In genomic region chr1:156116731-156117130, GRCh38 we compare ENCODE assay signal across 9 cellular contexts. TPM values are rescaled to one million over a fixed set of nuclear protein-coding genes. Genes with fewer than 3 reads are reported as not detected.
DNase-seq lines count a peak whose midpoint lies in the region; ATAC-seq and TF ChIP-seq lines count a peak whose summit lies in the region.
"Not testable (repeated sequence)": the region's sequence is repeated elsewhere in the genome, so short reads cannot be mapped to it uniquely, and the experiment has no call there.
"Had no signal": no experiment of that assay in that cellular context is flagged by ENCODE, and none has a peak within 500 bp of the region (broad histone marks: within the 10 kb centered on the region; RNA-seq: fewer than 3 reads in every experiment).

No MANE protein-coding gene starts in this region.

- not testable (repeated sequence) for H3K36me3 ChIP-seq in SK-N-MC (ENCODE audit: insufficient read depth, low read length); naive thymus-derived CD4-positive, alpha-beta T cell (ENCODE audit: control insufficient read depth in 2 of 3, insufficient read depth in 3 of 3, low read length in 3 of 3)

- not testable (repeated sequence) for H4K91ac ChIP-seq in H9 (ENCODE audit: insufficient read length, low read depth, low read length)

- H3K4me3 ChIP-seq in SK-N-MC: peak overlapping the region; percentile 89
- peak overlapping the region in 55 of 59 donors; percentile 66 to 100 (median 98) for H3K4me3 ChIP-seq in dorsolateral prefrontal cortex
- peak overlapping the region; percentile 97 for H3K4me3 ChIP-seq in right cardiac atrium (ENCODE audit: low read length)
- H3K4me3 ChIP-seq in naive thymus-derived CD4-positive, alpha-beta T cell (ENCODE audit: low read length): not testable (repeated sequence)

- H3K4ac ChIP-seq in H9 (ENCODE audit: low read depth, low read length): not testable (repeated sequence)

- H3K27me3 Mint-ChIP-seq in H9 (ENCODE audit: low read depth); activated naive CD8-positive, alpha-beta T cell: not testable (repeated sequence)
- peaks cover 29 to 53% (median 37%) of the 10 kb centered on the region in 5 donors for H3K27me3 Mint-ChIP-seq in naive thymus-derived CD4-positive, alpha-beta T cell

- peaks cover 49 to 64% of the 10 kb centered on the region in 2 experiments for H3K4me1 Mint-ChIP-seq in H9
- H3K4me1 Mint-ChIP-seq in activated naive CD8-positive, alpha-beta T cell (ENCODE audit: low read depth): peaks cover 41% of the 10 kb centered on the region
- H3K4me1 Mint-ChIP-seq in naive thymus-derived CD4-positive, alpha-beta T cell: peaks cover 8 to 40% (median 21%) of the 10 kb centered on the region in 7 donors
- peaks cover 57% of the 10 kb centered on the region for H3K4me1 Mint-ChIP-seq in stimulated activated effector memory CD8-positive, alpha-beta T cell treated with anti-CD3 and anti-CD28 coated beads, Interleukin-12 subunit alpha, Interleukin-12 subunit beta, amount 100 ng/mL, for 72 hours

- not testable (repeated sequence) for H2AK5ac ChIP-seq in H9 (ENCODE audit: insufficient read length, low read length)

- H3K9me3 ChIP-seq in H9 (ENCODE audit: control insufficient read depth, low read depth, low read length); SK-N-MC (ENCODE audit: low read depth, low read length); right cardiac atrium (ENCODE audit: control insufficient read depth, low read length); naive thymus-derived CD4-positive, alpha-beta T cell (ENCODE audit: control insufficient read depth in 2 of 3, low read length in 3 of 3): not testable (repeated sequence)

- not testable (repeated sequence) for H3K79me1 ChIP-seq in H9 (ENCODE audit: insufficient read depth, low read depth, low read length, poor library complexity, severe bottlenecking)

- peak overlapping the region; percentile 80 to 93; a peak in 3 of 5 replicates for H3K4me3 Mint-ChIP-seq in H9
- peak overlapping the region; percentile 91 for H3K4me3 Mint-ChIP-seq in activated naive CD8-positive, alpha-beta T cell
- peak overlapping the region in 6 of 10 donors; percentile 9 to 91 (median 88) for H3K4me3 Mint-ChIP-seq in naive thymus-derived CD4-positive, alpha-beta T cell
- peak overlapping the region; percentile 91 for H3K4me3 Mint-ChIP-seq in stimulated activated effector memory CD8-positive, alpha-beta T cell treated with anti-CD3 and anti-CD28 coated beads, Interleukin-12 subunit alpha, Interleukin-12 subunit beta, amount 100 ng/mL, for 72 hours

- H2BK20ac ChIP-seq in H9 (ENCODE audit: low read depth, low read length, poor library complexity, severe bottlenecking): not testable (repeated sequence)

- H3K23me2 ChIP-seq in H9 (ENCODE audit: insufficient read length, low read depth, low read length, poor library complexity, severe bottlenecking): peaks cover 13% of the 10 kb centered on the region

- H3K27me3 ChIP-seq in H9 (ENCODE audit: insufficient read depth, low read length); dorsolateral prefrontal cortex; right cardiac atrium (ENCODE audit: control insufficient read depth, insufficient read depth): not testable (repeated sequence)
- peaks cover 0 to 12% of the 10 kb centered on the region in 2 donors for H3K27me3 ChIP-seq in naive thymus-derived CD4-positive, alpha-beta T cell (ENCODE audit: control insufficient read depth in 2 of 2, insufficient read depth in 2 of 2, low read length in 2 of 2)

- no CpG with 5 or more reads among the region's 5 CpGs for WGBS in H9 (ENCODE audit: extremely low coverage, insufficient read length, low lambda C conversion rate)
- 47% methylated on average over 5 of the region's 5 CpGs for WGBS in right cardiac atrium

- not testable (repeated sequence) for H3K9ac ChIP-seq in H9 (ENCODE audit: extremely low read depth, insufficient read length, low read length)
- H3K9ac ChIP-seq in SK-N-MC (ENCODE audit: insufficient read length): peak overlapping the region; percentile 49

- not testable (repeated sequence) for H3T11ph ChIP-seq in H9 (ENCODE audit: low read length)

- H2BK5ac ChIP-seq in H9 (ENCODE audit: insufficient read length, low read length): not testable (repeated sequence)

- not testable (repeated sequence) for ATAC-seq in right cardiac atrium; naive thymus-derived CD4-positive, alpha-beta T cell; stimulated activated effector memory CD8-positive, alpha-beta T cell treated with anti-CD3 and anti-CD28 coated beads, Interleukin-12 subunit alpha, Interleukin-12 subunit beta, amount 100 ng/mL, for 72 hours

- DNase-seq in H9; SK-N-MC (ENCODE audit: low read depth, low spot score); dorsolateral prefrontal cortex; naive thymus-derived CD4-positive, alpha-beta T cell; stimulated activated effector memory CD8-positive, alpha-beta T cell treated with anti-CD3 and anti-CD28 coated beads, Interleukin-12 subunit alpha, Interleukin-12 subunit beta, amount 100 ng/mL, for 72 hours (ENCODE audit: low spot score in 2 of 2): not testable (repeated sequence)
- peak in 1 of 3 donors; percentile 38 for DNase-seq in right cardiac atrium

- H3K4me2 ChIP-seq in H9 (ENCODE audit: insufficient read depth, insufficient read length, low read length): not testable (repeated sequence)

- peak overlapping the region in 1 of 3 experiments; percentile 89; a peak in 1 of 7 replicates for H3K27ac Mint-ChIP-seq in H9
- not testable (repeated sequence) for H3K27ac Mint-ChIP-seq in activated naive CD8-positive, alpha-beta T cell
- H3K27ac Mint-ChIP-seq in naive thymus-derived CD4-positive, alpha-beta T cell: peak overlapping the region in 1 of 9 donors; percentile 81
- peak overlapping the region; percentile 94 for H3K27ac Mint-ChIP-seq in stimulated activated effector memory CD8-positive, alpha-beta T cell treated with anti-CD3 and anti-CD28 coated beads, Interleukin-12 subunit alpha, Interleukin-12 subunit beta, amount 100 ng/mL, for 72 hours

- not testable (repeated sequence) for H2BK12ac ChIP-seq in H9 (ENCODE audit: insufficient read length, low read depth, low read length)

- H3K14ac ChIP-seq in H9 (ENCODE audit: insufficient read depth, low read length): not testable (repeated sequence)

- not testable (repeated sequence) for H3K56ac ChIP-seq in H9 (ENCODE audit: insufficient read length, low read depth, low read length)

- not testable (repeated sequence) for H2BK120ac ChIP-seq in H9 (ENCODE audit: low read depth, low read length, poor library complexity, severe bottlenecking)

- CTCF ChIA-PET in naive thymus-derived CD4-positive, alpha-beta T cell (lab: Charles Lee): interaction anchor here (3.3 kb wide), 1 partner anchor 12 kb away, joined by 18 read pairs; no protein-coding TSS in a partner anchor

- not testable (repeated sequence) for H3K79me2 ChIP-seq in H9 (ENCODE audit: insufficient read depth, low read length)

- not testable (repeated sequence) for TF ChIP-seq CTCF in 22Rv1 (IDR thresholded peaks at IDR 0.05); H9 (conservative IDR thresholded peaks at IDR 0.05); dorsolateral prefrontal cortex (IDR thresholded peaks at IDR 0.05 in 54 of 56, conservative IDR thresholded peaks at IDR 0.05 in 2 of 56; ENCODE audit: low read depth in 1 of 56, partially characterized antibody in 56 of 56)

- H3K4me1 ChIP-seq in H9 (ENCODE audit: insufficient read depth, low read length): not testable (repeated sequence)
- H3K4me1 ChIP-seq in right cardiac atrium (ENCODE audit: control insufficient read depth, insufficient read depth, low read length): peaks cover 23% of the 10 kb centered on the region
- peaks cover 8 to 14% of the 10 kb centered on the region in 2 donors for H3K4me1 ChIP-seq in naive thymus-derived CD4-positive, alpha-beta T cell (ENCODE audit: control insufficient read depth in 2 of 2, insufficient read depth in 2 of 2, low read length in 2 of 2)

- H3K18ac ChIP-seq in H9 (ENCODE audit: insufficient read length, low read depth, low read length): not testable (repeated sequence)

- H4K8ac ChIP-seq in H9 (replicated peaks; ENCODE audit: insufficient read length, low read depth, low read length): not testable (repeated sequence)

- H3K27ac ChIP-seq in 22Rv1: peak overlapping the region; percentile 89
- not testable (repeated sequence) for H3K27ac ChIP-seq in H9 (ENCODE audit: insufficient read length, low read depth, low read length); naive thymus-derived CD4-positive, alpha-beta T cell (ENCODE audit: low read depth, low read length)
- peak overlapping the region; percentile 69 for H3K27ac ChIP-seq in SK-N-MC
- peak overlapping the region in 47 of 59 donors; percentile 4 to 98 (median 95) for H3K27ac ChIP-seq in dorsolateral prefrontal cortex
- peak overlapping the region; percentile 99 for H3K27ac ChIP-seq in right cardiac atrium (ENCODE audit: low read length)

- not testable (repeated sequence) for H2AFZ ChIP-seq in H9 (ENCODE audit: low read length)

- H3K9me3 Mint-ChIP-seq in H9; activated naive CD8-positive, alpha-beta T cell (ENCODE audit: low read depth); naive thymus-derived CD4-positive, alpha-beta T cell; stimulated activated effector memory CD8-positive, alpha-beta T cell treated with anti-CD3 and anti-CD28 coated beads, Interleukin-12 subunit alpha, Interleukin-12 subunit beta, amount 100 ng/mL, for 72 hours: not testable (repeated sequence)

- H4K20me1 ChIP-seq in H9 (ENCODE audit: control insufficient read depth, insufficient read depth, insufficient read length): not testable (repeated sequence)

- not testable (repeated sequence) for H3K23ac ChIP-seq in H9 (ENCODE audit: insufficient read length, low read depth, low read length)

- H4K5ac ChIP-seq in H9 (ENCODE audit: insufficient read length, low read depth, low read length): not testable (repeated sequence)

- H3K36me3 Mint-ChIP-seq in H9 (ENCODE audit: insufficient read depth in 1 of 3, low read depth in 3 of 3); activated naive CD8-positive, alpha-beta T cell; naive thymus-derived CD4-positive, alpha-beta T cell: not testable (repeated sequence)
- H3K36me3 Mint-ChIP-seq in stimulated activated effector memory CD8-positive, alpha-beta T cell treated with anti-CD3 and anti-CD28 coated beads, Interleukin-12 subunit alpha, Interleukin-12 subunit beta, amount 100 ng/mL, for 72 hours: peaks cover 85% of the 10 kb centered on the region

- H2BK15ac ChIP-seq in H9 (ENCODE audit: low read depth, low read length): not testable (repeated sequence)

- intact Hi-C loops in dorsolateral prefrontal cortex (cut with DNase I); right cardiac atrium (cut with DNase I); naive thymus-derived CD4-positive, alpha-beta T cell (cut with micrococcal nuclease): not testable (repeated sequence)

- POLR2A ChIA-PET in naive thymus-derived CD4-positive, alpha-beta T cell (lab: Charles Lee): not testable (repeated sequence)

RNA-seq across cellular contexts. Expression of gene LMNA, which starts 2.2 kb away (rescaled TPM):
- total RNA-seq in H9 (2021): 51.0 and 52.7 TPM in 2 replicates
- total RNA-seq in dorsolateral prefrontal cortex: 100 to 1,000 TPM in 10 of 120 experiments, 10 to 100 TPM in 110; 32.8 to 189 (median 59.9) TPM
- 100 to 1,000 TPM; 238 to 451 (median 281) TPM for total RNA-seq in right cardiac atrium
- 247 TPM for polyA plus RNA-seq in right cardiac atrium
- 100 to 1,000 TPM in 2 of 5 experiments, 10 to 100 TPM in 1, 1 to 10 TPM in 2; 5.5 to 470 (median 18.0) TPM for total RNA-seq in naive thymus-derived CD4-positive, alpha-beta T cell
- polyA plus RNA-seq in naive thymus-derived CD4-positive, alpha-beta T cell: under 1 TPM in 1 of 2 donors, not detected in 1; 0.20 TPM

RNA-seq across cellular contexts. Expression of gene MEX3A, which starts 34.5 kb away (rescaled TPM):
- total RNA-seq in H9 (2021) (64.6 and 68.0 TPM in 2 replicates), dorsolateral prefrontal cortex (1 to 10 TPM in 84 of 120 experiments, under 1 TPM in 36; 0.44 to 4.6 (median 1.3) TPM), right cardiac atrium (under 1 TPM; 0.17 to 0.33 (median 0.19) TPM)
- 0.25 TPM for polyA plus RNA-seq in right cardiac atrium
- under 1 TPM in 4 of 5 experiments, not detected in 1; 0.05 to 0.15 (median 0.13) TPM for total RNA-seq in naive thymus-derived CD4-positive, alpha-beta T cell
- not detected for polyA plus RNA-seq in naive thymus-derived CD4-positive, alpha-beta T cell

RNA-seq across cellular contexts. Expression of gene SEMA4A, which starts 36.7 kb away (rescaled TPM):
- total RNA-seq in H9 (2021) (11.1 and 11.8 TPM in 2 replicates), dorsolateral prefrontal cortex (10 to 100 TPM; 10.4 to 48.3 (median 27.5) TPM), right cardiac atrium (1 to 10 TPM; 2.3 to 3.4 (median 2.7) TPM)
- 3.7 TPM for polyA plus RNA-seq in right cardiac atrium
- 10 to 100 TPM in 1 of 5 experiments, 1 to 10 TPM in 4; 1.8 to 48.6 (median 3.8) TPM for total RNA-seq in naive thymus-derived CD4-positive, alpha-beta T cell
- under 1 TPM; 0.06 to 0.24 TPM for polyA plus RNA-seq in naive thymus-derived CD4-positive, alpha-beta T cell

RNA-seq across cellular contexts. Expression of gene RAB25, which starts 55.8 kb away (rescaled TPM):
- total RNA-seq in H9 (2021) (42.8 and 43.1 TPM in 2 replicates), dorsolateral prefrontal cortex (1 to 10 TPM in 44 of 120 experiments, under 1 TPM in 36, not detected in 40; 0.44 to 3.3 (median 1.0) TPM), right cardiac atrium (not detected)
- 0.07 TPM for polyA plus RNA-seq in right cardiac atrium
- total RNA-seq in naive thymus-derived CD4-positive, alpha-beta T cell: 1 to 10 TPM in 4 of 5 experiments, not detected in 1; 1.1 to 2.7 (median 2.2) TPM
- 1 to 10 TPM; 1.5 to 1.8 TPM for polyA plus RNA-seq in naive thymus-derived CD4-positive, alpha-beta T cell
- total RNA-seq: frontal cortex had no signal

Comparison
In these comparisons a context has a peak if more than half of its experiments do, and no peak if none do; other contexts are left out.
1. RNA of gene MEX3A, which starts 34.5 kb away (total RNA-seq): 64.6 to 68.0 TPM in H9; 0.44 to 4.6 TPM in dorsolateral prefrontal cortex, 0.17 to 0.33 TPM in right cardiac atrium and 0.05 to 0.15 TPM in naive thymus-derived CD4-positive, alpha-beta T cell; every median in the first group is over 10 times any median in the second.
2. Peak in every context shown above with its lines, with median percentiles within 50 percentile points of each other: H3K4me3 Mint-ChIP-seq.